ENCODE assay signal across 12 cellular contexts in genomic region chr1:54266195-54266594, GRCh38.
DNase-seq lines count a peak whose midpoint lies in the region; ATAC-seq, FAIRE-seq and TF ChIP-seq lines count a peak whose summit lies in the region.
"Had no signal": no experiment of that assay in that cellular context is flagged by ENCODE, and none has a peak within 500 bp of the region (broad histone marks: within the 10 kb centered on the region; RNA-seq: fewer than 3 reads in every experiment).

No MANE protein-coding gene starts in this region.

- H3K9me3 ChIP-seq in GM12878 (replicated peaks; ENCODE audit: control insufficient read depth, insufficient read depth, low read length): no peaks in the 10 kb centered on the region
- H3K9me3 ChIP-seq in mucosa of descending colon: no peaks in the 10 kb centered on the region
- H3K9me3 ChIP-seq: Caco-2 had no signal

- in situ Hi-C loops in GM12878 (cut with MboI): no loop called here

- H4K20me1 ChIP-seq in GM12878 (ENCODE audit: control insufficient read depth, insufficient read depth): no peaks in the 10 kb centered on the region; the same call in 1 of the 2 replicates

- no peaks in the 10 kb centered on the region for H3K27me3 ChIP-seq in GM12878 (replicated peaks in 1 of 2; ENCODE audit: control insufficient read depth in 2 of 2, insufficient read depth in 2 of 2, low read length in 1 of 2)

- H3K27ac ChIP-seq in 22Rv1 (peak overlapping the region; percentile 44), C4-2B (peak overlapping the region; percentile 71), GM12878 (ENCODE audit: control insufficient read depth, insufficient read depth) (no peak overlapping the region)
- H3K27ac ChIP-seq: GM23248 had no signal

- H2AFZ ChIP-seq in GM12878 (ENCODE audit: control insufficient read depth, low read depth, low read length): no peak overlapping the region
- H2AFZ ChIP-seq: GM23248 had no signal

- TF ChIP-seq CTCF in 22Rv1 (IDR thresholded peaks at IDR 0.05) (no peak), C4-2B (conservative IDR thresholded peaks at IDR 0.05) (no peak), GM12878 (IDR thresholded peaks at IDR 0.05 in 2 of 3, conservative IDR thresholded peaks at IDR 0.05 in 1 of 3; ENCODE audit: control insufficient read depth in 2 of 3, extremely low read depth in 1 of 3, insufficient read depth in 1 of 3, low read depth in 3 of 3, low read length in 3 of 3) (no peak), mucosa of descending colon (IDR thresholded peaks at IDR 0.05) (no peak)

- WGBS in GM12878 (ENCODE audit: insufficient coverage, insufficient replicate concordance, low lambda C conversion rate, missing lambda C conversion rate): 93% methylated on average over 2 of the region's 2 CpGs

- SMC1A ChIA-PET in GM12878 (lab: Charles Lee; ENCODE audit: uncharacterized antibody, unreplicated experiment): no interaction called here

- POLR2A ChIA-PET in GM12878 (lab: Charles Lee): no interaction called here

- no peaks in the 10 kb centered on the region for H3K79me2 ChIP-seq in GM12878 (ENCODE audit: control insufficient read depth, insufficient read depth, low read length)

- no peak for FAIRE-seq in GM12878 (lab: Jason Lieb, UNC)

- no peak overlapping the region for H3K4me3 ChIP-seq in GM12878
- no peak overlapping the region for H3K4me3 ChIP-seq in mucosa of descending colon
- H3K4me3 ChIP-seq: GM23248 had no signal

- no peak for TF ChIP-seq POLR2A in GM12878 (IDR thresholded peaks at IDR 0.05; ENCODE audit: low read depth, low read length)

- no peak for TF ChIP-seq EP300 in GM12878 (IDR thresholded peaks at IDR 0.05; ENCODE audit: borderline replicate concordance in 1 of 2, control insufficient read depth in 1 of 2, low read depth in 2 of 2, low read length in 2 of 2)

- no peaks in the 10 kb centered on the region for H3K4me1 ChIP-seq in GM12878 (ENCODE audit: control insufficient read depth, insufficient read depth, low read length)
- H3K4me1 ChIP-seq in mucosa of descending colon (ENCODE audit: low read depth): peaks cover 7% of the 10 kb centered on the region
- H3K4me1 ChIP-seq: Caco-2 had no signal

- intact Hi-C loops in GM12878 (cut with micrococcal nuclease; ENCODE audit: unreplicated experiment) (no loop called here), mucosa of descending colon (cut with DNase I, micrococcal nuclease) (no loop called here)

- no peak overlapping the region for H3K9ac ChIP-seq in GM12878 (ENCODE audit: control insufficient read depth, insufficient read depth, low read length)
- H3K9ac ChIP-seq: GM23248 had no signal

- RAD21 ChIA-PET in GM12878 (lab: Charles Lee; ENCODE audit: unreplicated experiment): no interaction called here

- no peak for TF ChIP-seq RAD21 in GM12878 (IDR thresholded peaks at IDR 0.05; ENCODE audit: insufficient read depth, low read depth, low read length)

- no peak overlapping the region for H3K4me2 ChIP-seq in GM12878 (ENCODE audit: control insufficient read depth, insufficient read depth)

- H3K36me3 ChIP-seq in GM12878 (ENCODE audit: control insufficient read depth in 2 of 2, insufficient read depth in 2 of 2, low read length in 1 of 2) (peaks cover 0 to 3% of the 10 kb centered on the region in 2 experiments; a peak in 2 of 4 replicates), mucosa of descending colon (ENCODE audit: low read depth) (no peaks in the 10 kb centered on the region)

- DNase-seq in GM12878 (ENCODE audit: low read depth, low spot score) (no peak), mucosa of descending colon (no peak), NCI-H1105 treated with DMSO at 0.1 percent for 48 hours (lab: John Stamatoyannopoulos, UW) (no peak)
- DNase-seq: Caco-2; CD8-positive, alpha-beta memory T cell; DND-41; GDM1; GM23248; H7 had no signal

- CTCF ChIA-PET in GM12878 (lab: Yijun Ruan, JAX): no interaction called here

- no TSS peak for BruUV-seq in GM12878 (replicated peaks; lab: Mats Ljungman, UMichigan)

- ATAC-seq in GM12878 (no peak), mucosa of descending colon (peak; percentile 27), GM18868 (IDR thresholded peaks at IDR 0.05; ENCODE audit: unreplicated experiment) (no peak)

TF ChIP-seq in GM12878, 131 proteins besides CTCF, POLR2A, EP300 and RAD21:
- TF ChIP-seq CEBPZ (IDR thresholded peaks at IDR 0.05; ENCODE audit: low read depth, low read length): no peak
- TF ChIP-seq, protein P1, sequence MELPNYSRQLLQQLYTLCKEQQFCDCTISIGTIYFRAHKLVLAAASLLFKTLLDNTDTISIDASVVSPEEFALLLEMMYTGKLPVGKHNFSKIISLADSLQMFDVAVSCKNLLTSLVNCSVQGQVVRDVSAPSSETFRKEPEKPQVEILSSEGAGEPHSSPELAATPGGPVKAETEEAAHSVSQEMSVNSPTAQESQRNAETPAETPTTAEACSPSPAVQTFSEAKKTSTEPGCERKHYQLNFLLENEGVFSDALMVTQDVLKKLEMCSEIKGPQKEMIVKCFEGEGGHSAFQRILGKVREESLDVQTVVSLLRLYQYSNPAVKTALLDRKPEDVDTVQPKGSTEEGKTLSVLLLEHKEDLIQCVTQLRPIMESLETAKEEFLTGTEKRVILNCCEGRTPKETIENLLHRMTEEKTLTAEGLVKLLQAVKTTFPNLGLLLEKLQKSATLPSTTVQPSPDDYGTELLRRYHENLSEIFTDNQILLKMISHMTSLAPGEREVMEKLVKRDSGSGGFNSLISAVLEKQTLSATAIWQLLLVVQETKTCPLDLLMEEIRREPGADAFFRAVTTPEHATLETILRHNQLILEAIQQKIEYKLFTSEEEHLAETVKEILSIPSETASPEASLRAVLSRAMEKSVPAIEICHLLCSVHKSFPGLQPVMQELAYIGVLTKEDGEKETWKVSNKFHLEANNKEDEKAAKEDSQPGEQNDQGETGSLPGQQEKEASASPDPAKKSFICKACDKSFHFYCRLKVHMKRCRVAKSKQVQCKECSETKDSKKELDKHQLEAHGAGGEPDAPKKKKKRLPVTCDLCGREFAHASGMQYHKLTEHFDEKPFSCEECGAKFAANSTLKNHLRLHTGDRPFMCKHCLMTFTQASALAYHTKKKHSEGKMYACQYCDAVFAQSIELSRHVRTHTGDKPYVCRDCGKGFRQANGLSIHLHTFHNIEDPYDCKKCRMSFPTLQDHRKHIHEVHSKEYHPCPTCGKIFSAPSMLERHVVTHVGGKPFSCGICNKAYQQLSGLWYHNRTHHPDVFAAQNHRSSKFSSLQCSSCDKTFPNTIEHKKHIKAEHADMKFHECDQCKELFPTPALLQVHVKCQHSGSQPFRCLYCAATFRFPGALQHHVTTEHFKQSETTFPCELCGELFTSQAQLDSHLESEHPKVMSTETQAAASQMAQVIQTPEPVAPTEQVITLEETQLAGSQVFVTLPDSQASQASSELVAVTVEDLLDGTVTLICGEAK (IDR thresholded peaks at IDR 0.05; ENCODE audit: borderline replicate concordance): peak; percentile 55; the same call in 1 of the 2 replicates
- TF ChIP-seq CBFB (IDR thresholded peaks at IDR 0.05; ENCODE audit: low read depth): no peak
